Comparison of ENCODE assay signal across 14 cellular contexts in genomic region chr18:45978084-45978483, GRCh38. TPM values are rescaled to one million over a fixed set of nuclear protein-coding genes. Genes with fewer than 3 reads are reported as not detected.
DNase-seq lines count a peak whose midpoint lies in the region; ATAC-seq and TF ChIP-seq lines count a peak whose summit lies in the region.
"Had no signal": no experiment of that assay in that cellular context is flagged by ENCODE, and none has a peak within 500 bp of the region (broad histone marks: within the 10 kb centered on the region; RNA-seq: fewer than 3 reads in every experiment).

No MANE protein-coding gene starts in this region.

- H3K27ac ChIP-seq in lower lobe of right lung (no peak overlapping the region), Karpas-422 (ENCODE audit: low read length) (no peak overlapping the region)
- H3K27ac ChIP-seq: right atrium auricular region had no signal

- peak; percentile 62 for DNase-seq in DMS153 (lab: John Stamatoyannopoulos, UW)
- peak; percentile 31 for DNase-seq in LHCN-M2 (ENCODE audit: low read depth)
- DNase-seq in WTC11 (ENCODE audit: low spot score) = peak; percentile 17
- DNase-seq in lower lobe of right lung = no peak
- no peak for DNase-seq in Karpas-422
- no peak for DNase-seq in A172 (ENCODE audit: low spot score)
- DNase-seq: activated CD4-positive, alpha-beta T cell treated with anti-CD3 and anti-CD28 coated beads for 1 hour; activated CD8-positive, alpha-beta memory T cell treated with anti-CD3 and anti-CD28 coated beads, Interleukin-2, amount 50 U/mL, for 4 hours; activated naive CD4-positive, alpha-beta T cell treated with anti-CD3 and anti-CD28 coated beads for 36 hours; natural killer cell; stimulated activated CD4-positive, alpha-beta T cell treated with anti-CD3 and anti-CD28 coated beads, Interleukin-1b, Interleukin-23, amount 100 ng/mL, for 48 hours had no signal

- H3K9me2 ChIP-seq in Karpas-422 (replicated peaks; ENCODE audit: insufficient read depth, low read length) = no peaks in the 10 kb centered on the region

- no peaks in the 10 kb centered on the region for H3K9me3 ChIP-seq in lower lobe of right lung
- H3K9me3 ChIP-seq in Karpas-422 (ENCODE audit: low read length) = no peaks in the 10 kb centered on the region
- H3K9me3 ChIP-seq: right atrium auricular region had no signal

- no peak overlapping the region for H3K9ac ChIP-seq in Karpas-422 (ENCODE audit: low read length)

- peak; percentile 89 for ATAC-seq in WTC11
- ATAC-seq in lower lobe of right lung = peak; percentile 28 to 50
- no peak for ATAC-seq in GM21526 (IDR thresholded peaks at IDR 0.05; ENCODE audit: low FRiP score, unreplicated experiment)
- no peak for ATAC-seq in HG03469 (IDR thresholded peaks at IDR 0.05; ENCODE audit: unreplicated experiment)
- ATAC-seq: natural killer cell had no signal

- H3K9me3 Mint-ChIP-seq in WTC11 = no peaks in the 10 kb centered on the region
- H3K9me3 Mint-ChIP-seq: activated naive CD4-positive, alpha-beta T cell treated with anti-CD3 and anti-CD28 coated beads for 36 hours; natural killer cell had no signal

- no peak overlapping the region for H3K4me2 ChIP-seq in Karpas-422 (ENCODE audit: low read depth, low read length, poor library complexity, severe bottlenecking)

- no peak overlapping the region for H3K4me3 Mint-ChIP-seq in WTC11
- H3K4me3 Mint-ChIP-seq: activated naive CD4-positive, alpha-beta T cell treated with anti-CD3 and anti-CD28 coated beads for 36 hours; natural killer cell had no signal

- POLR2A ChIA-PET in WTC11 (lab: Charles Lee) = no interaction called here

- H3K79me2 ChIP-seq in Karpas-422 (ENCODE audit: low read length) = no peaks in the 10 kb centered on the region

- no peaks in the 10 kb centered on the region for H3K36me3 ChIP-seq in lower lobe of right lung
- no peaks in the 10 kb centered on the region for H3K36me3 ChIP-seq in Karpas-422 (ENCODE audit: insufficient read depth, low read length)
- H3K36me3 ChIP-seq: right atrium auricular region had no signal

- H3K27me3 ChIP-seq in lower lobe of right lung (ENCODE audit: low read depth) (no peaks in the 10 kb centered on the region), Karpas-422 (ENCODE audit: low read length) (no peaks in the 10 kb centered on the region)
- H3K27me3 ChIP-seq: right atrium auricular region had no signal

- H3K27me3 Mint-ChIP-seq in WTC11 (ENCODE audit: low read depth) = no peaks in the 10 kb centered on the region; the same call in 1 of the 2 replicates

- peaks cover 10% of the 10 kb centered on the region for H3K4me1 ChIP-seq in lower lobe of right lung
- H3K4me1 ChIP-seq in Karpas-422 (ENCODE audit: low read length) = 0 out of 2 replicates have a peak, but pooled peaks cover 3% of the 10 kb centered on the region
- H3K4me1 ChIP-seq: right atrium auricular region had no signal

- H3K27ac Mint-ChIP-seq in WTC11 = no peak overlapping the region
- H3K27ac Mint-ChIP-seq: activated naive CD4-positive, alpha-beta T cell treated with anti-CD3 and anti-CD28 coated beads for 36 hours; natural killer cell had no signal

- CTCF ChIA-PET in WTC11 (lab: Charles Lee) = interaction anchor here (1.2 to 2.0 kb wide), 3 partner anchors 68 to 98 kb away, joined by 3 to 9 read pairs (median 5); no protein-coding TSS in a partner anchor

- H3K4me1 Mint-ChIP-seq in WTC11 = peaks cover 16% of the 10 kb centered on the region

- intact Hi-C loops in lower lobe of right lung (cut with DNase I) = no loop called here

- TF ChIP-seq CTCF in WTC11 (IDR thresholded peaks at IDR 0.05) (no peak), lower lobe of right lung (IDR thresholded peaks at IDR 0.05) (no peak)

- H4K20me1 ChIP-seq in Karpas-422 (ENCODE audit: insufficient read depth, low read depth, low read length) = no peaks in the 10 kb centered on the region

- H3K36me3 Mint-ChIP-seq in WTC11 = no peaks in the 10 kb centered on the region
- H3K36me3 Mint-ChIP-seq: natural killer cell had no signal

- no peak overlapping the region for H3K4me3 ChIP-seq in lower lobe of right lung
- H3K4me3 ChIP-seq in Karpas-422 (ENCODE audit: low read length) = no peak overlapping the region
- H3K4me3 ChIP-seq: right atrium auricular region had no signal

- no peak overlapping the region for H2AFZ ChIP-seq in Karpas-422 (ENCODE audit: low read length)

TF ChIP-seq in WTC11, 78 proteins besides CTCF, POLR2A, EP300 and RAD21:
- TF ChIP-seq ZNF532 (CRISPR knock-in tag; IDR thresholded peaks at IDR 0.05; ENCODE audit: borderline replicate concordance) (peak; percentile 71; the same call in 1 of the 2 replicates), ATF3 (CRISPR knock-in tag; conservative IDR thresholded peaks at IDR 0.05) (peak; percentile 47; the same call in 1 of the 2 replicates)
- TF ChIP-seq, protein P1, sequence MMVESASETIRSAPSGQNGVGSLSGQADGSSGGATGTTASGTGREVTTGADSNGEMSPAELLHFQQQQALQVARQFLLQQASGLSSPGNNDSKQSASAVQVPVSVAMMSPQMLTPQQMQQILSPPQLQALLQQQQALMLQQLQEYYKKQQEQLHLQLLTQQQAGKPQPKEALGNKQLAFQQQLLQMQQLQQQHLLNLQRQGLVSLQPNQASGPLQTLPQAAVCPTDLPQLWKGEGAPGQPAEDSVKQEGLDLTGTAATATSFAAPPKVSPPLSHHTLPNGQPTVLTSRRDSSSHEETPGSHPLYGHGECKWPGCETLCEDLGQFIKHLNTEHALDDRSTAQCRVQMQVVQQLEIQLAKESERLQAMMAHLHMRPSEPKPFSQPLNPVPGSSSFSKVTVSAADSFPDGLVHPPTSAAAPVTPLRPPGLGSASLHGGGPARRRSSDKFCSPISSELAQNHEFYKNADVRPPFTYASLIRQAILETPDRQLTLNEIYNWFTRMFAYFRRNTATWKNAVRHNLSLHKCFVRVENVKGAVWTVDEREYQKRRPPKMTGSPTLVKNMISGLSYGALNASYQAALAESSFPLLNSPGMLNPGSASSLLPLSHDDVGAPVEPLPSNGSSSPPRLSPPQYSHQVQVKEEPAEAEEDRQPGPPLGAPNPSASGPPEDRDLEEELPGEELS (CRISPR knock-in tag; IDR thresholded peaks at IDR 0.05) = no peak

RNA-seq across cellular contexts. Expression of gene EPG5, which starts 11.0 kb away (rescaled TPM):
- total RNA-seq in LHCN-M2 (2014; rRNA removed) (51.0 and 66.7 TPM in 2 replicates), WTC11 (2021) (19.2 to 22.7 TPM (median 20.7 TPM) in 3 replicates), lower lobe of right lung (38.8 TPM)
- polyA plus RNA-seq in LHCN-M2 (2012) = 28.7 TPM
- total RNA-seq in Karpas-422 (2014; rRNA removed; shearing (Covaris generic); ENCODE audit: low replicate concordance) = 31.6 and 33.2 TPM in 2 replicates
- total RNA-seq in A172 (2014; rRNA removed; shearing (Covaris generic)) = 8.8 and 16.4 TPM in 2 replicates

Comparison
In these comparisons a context has a peak if more than half of its experiments do, and no peak if none do; other contexts are left out.
1. DNase-seq: peak in DMS153 (single experiment), LHCN-M2 (single experiment) and WTC11 (single experiment); none in lower lobe of right lung (single experiment), Karpas-422 (single experiment) and A172 (single experiment).
2. ATAC-seq: peak in WTC11 (single experiment) and lower lobe of right lung (2 of 2); none in GM21526 (single experiment) and HG03469 (single experiment).